In genomic region chr12:67322580-67322979, GRCh38 we compare ENCODE assay signal across 3 cellular contexts.
TF ChIP-seq lines count a peak whose summit lies in the region.

No MANE protein-coding gene starts in this region.

TF ChIP-seq in K562, 482 proteins besides CTCF, POLR2A, EP300 and RAD21 (continues in another document):
- no peak for TF ChIP-seq ARID2 (IDR thresholded peaks at IDR 0.05)
- TF ChIP-seq ETS1 (conservative IDR thresholded peaks at IDR 0.05; ENCODE audit: control insufficient read depth, low read depth, low read length): no peak
- TF ChIP-seq ZBTB26 (CRISPR knock-in tag; IDR thresholded peaks at IDR 0.05): no peak
- TF ChIP-seq HES1 (IDR thresholded peaks at IDR 0.05; ENCODE audit: low read depth): no peak
- no peak for TF ChIP-seq L3MBTL2 (IDR thresholded peaks at IDR 0.05)
- TF ChIP-seq HNRNPL (IDR thresholded peaks at IDR 0.05; ENCODE audit: low read depth, low read length): no peak
- peak; percentile 77 for TF ChIP-seq ZBTB33 (CRISPR knock-in tag; IDR thresholded peaks at IDR 0.05)
- no peak for TF ChIP-seq KAT2B (IDR thresholded peaks at IDR 0.05; ENCODE audit: low read depth, low read length)
- TF ChIP-seq ZC3H11A (IDR thresholded peaks at IDR 0.05; ENCODE audit: low read depth, low read length): no peak
- TF ChIP-seq DEAF1 (CRISPR knock-in tag; IDR thresholded peaks at IDR 0.05): no peak
- no peak for TF ChIP-seq TAL1 (IDR thresholded peaks at IDR 0.05)

TF ChIP-seq in HepG2, 621 proteins besides CTCF, POLR2A, EP300 and RAD21:
- TF ChIP-seq ZBTB33 (CRISPR knock-in tag; IDR thresholded peaks at IDR 0.05): peak; percentile 29; the same call in 1 of the 2 replicates
- TF ChIP-seq ZNF235 (CRISPR knock-in tag; IDR thresholded peaks at IDR 0.05; ENCODE audit: borderline replicate concordance): no peak
- TF ChIP-seq ADNP (CRISPR knock-in tag; IDR thresholded peaks at IDR 0.05): no peak
- peak; percentile 53 for TF ChIP-seq AGO2 (optimal IDR thresholded peaks at IDR 0.05; ENCODE audit: low read depth, low read length)
- no peak for TF ChIP-seq NCOA5 (CRISPR knock-in tag; IDR thresholded peaks at IDR 0.05)
- 0 out of 2 replicates have a peak, but pooled peaks have one; percentile 25 for TF ChIP-seq POLR2G (IDR thresholded peaks at IDR 0.05; ENCODE audit: low read depth, low read length)
- no peak for TF ChIP-seq ZXDC (CRISPR knock-in tag; IDR thresholded peaks at IDR 0.05)

TF ChIP-seq in GM23338, 12 proteins besides CTCF, POLR2A, EP300 and RAD21:
- TF ChIP-seq REST (IDR thresholded peaks at IDR 0.05; ENCODE audit: unreplicated experiment) (no peak), STAT1 (IDR thresholded peaks at IDR 0.05; ENCODE audit: unreplicated experiment) (no peak), EZH2 (IDR thresholded peaks at IDR 0.05; ENCODE audit: low read depth, unreplicated experiment) (no peak), ZNF462 (CRISPR knock-in tag; IDR thresholded peaks at IDR 0.05) (no peak), ETS1 (IDR thresholded peaks at IDR 0.05) (no peak), ZNF331 (CRISPR knock-in tag; IDR thresholded peaks at IDR 0.05; ENCODE audit: low read depth) (no peak), EZH2phosphoT487 (IDR thresholded peaks at IDR 0.05; ENCODE audit: unreplicated experiment) (no peak), ZNF114 (CRISPR knock-in tag; IDR thresholded peaks at IDR 0.05) (no peak), CREB1 (CRISPR knock-in tag; IDR thresholded peaks at IDR 0.05; ENCODE audit: low read depth) (no peak), NANOG (IDR thresholded peaks at IDR 0.05; ENCODE audit: borderline replicate concordance) (no peak)
